1 cellular context compared by ENCODE assay signal in the genomic region with DNA sequence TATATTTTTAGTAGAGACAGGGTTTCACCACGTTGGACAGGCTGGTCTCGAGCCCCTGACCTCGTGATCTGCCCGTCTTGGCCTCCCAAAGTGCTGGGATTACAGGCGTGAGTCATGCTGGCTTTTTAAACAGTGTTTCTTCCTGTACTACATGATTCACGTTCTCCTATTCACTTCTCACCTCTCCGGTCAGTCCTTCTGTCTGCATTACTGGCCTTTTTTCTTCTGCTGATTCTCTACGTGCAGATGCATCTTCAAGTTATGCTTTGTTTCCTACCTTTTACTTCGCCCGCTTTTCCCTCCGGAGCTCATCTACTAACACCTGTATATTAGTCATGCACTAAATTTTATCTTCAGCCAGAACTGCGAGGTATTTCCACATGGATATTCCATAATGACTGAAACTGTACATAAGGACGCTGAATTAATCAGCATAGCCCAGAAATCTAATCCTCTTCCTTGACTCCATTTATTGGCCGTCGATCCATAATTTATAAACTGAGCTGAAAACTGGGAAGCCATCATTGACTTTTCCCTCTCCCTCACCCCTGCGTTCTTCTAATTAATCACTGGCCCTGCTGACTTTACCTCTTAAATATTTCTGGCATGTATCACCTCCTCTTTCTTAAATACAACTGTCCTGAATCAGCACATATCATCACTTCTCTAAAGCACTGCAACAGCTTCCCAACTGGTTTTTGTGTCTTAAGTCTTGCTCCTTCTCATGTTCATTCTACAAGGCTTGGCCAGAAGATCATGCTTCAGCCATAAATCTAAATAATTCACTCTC.
TF ChIP-seq lines count a peak whose summit lies in the region.

No MANE protein-coding gene starts in this region.

TF ChIP-seq in GM23338, 12 proteins besides CTCF, POLR2A, EP300 and RAD21 (continued from another document):
- TF ChIP-seq, protein P1, sequence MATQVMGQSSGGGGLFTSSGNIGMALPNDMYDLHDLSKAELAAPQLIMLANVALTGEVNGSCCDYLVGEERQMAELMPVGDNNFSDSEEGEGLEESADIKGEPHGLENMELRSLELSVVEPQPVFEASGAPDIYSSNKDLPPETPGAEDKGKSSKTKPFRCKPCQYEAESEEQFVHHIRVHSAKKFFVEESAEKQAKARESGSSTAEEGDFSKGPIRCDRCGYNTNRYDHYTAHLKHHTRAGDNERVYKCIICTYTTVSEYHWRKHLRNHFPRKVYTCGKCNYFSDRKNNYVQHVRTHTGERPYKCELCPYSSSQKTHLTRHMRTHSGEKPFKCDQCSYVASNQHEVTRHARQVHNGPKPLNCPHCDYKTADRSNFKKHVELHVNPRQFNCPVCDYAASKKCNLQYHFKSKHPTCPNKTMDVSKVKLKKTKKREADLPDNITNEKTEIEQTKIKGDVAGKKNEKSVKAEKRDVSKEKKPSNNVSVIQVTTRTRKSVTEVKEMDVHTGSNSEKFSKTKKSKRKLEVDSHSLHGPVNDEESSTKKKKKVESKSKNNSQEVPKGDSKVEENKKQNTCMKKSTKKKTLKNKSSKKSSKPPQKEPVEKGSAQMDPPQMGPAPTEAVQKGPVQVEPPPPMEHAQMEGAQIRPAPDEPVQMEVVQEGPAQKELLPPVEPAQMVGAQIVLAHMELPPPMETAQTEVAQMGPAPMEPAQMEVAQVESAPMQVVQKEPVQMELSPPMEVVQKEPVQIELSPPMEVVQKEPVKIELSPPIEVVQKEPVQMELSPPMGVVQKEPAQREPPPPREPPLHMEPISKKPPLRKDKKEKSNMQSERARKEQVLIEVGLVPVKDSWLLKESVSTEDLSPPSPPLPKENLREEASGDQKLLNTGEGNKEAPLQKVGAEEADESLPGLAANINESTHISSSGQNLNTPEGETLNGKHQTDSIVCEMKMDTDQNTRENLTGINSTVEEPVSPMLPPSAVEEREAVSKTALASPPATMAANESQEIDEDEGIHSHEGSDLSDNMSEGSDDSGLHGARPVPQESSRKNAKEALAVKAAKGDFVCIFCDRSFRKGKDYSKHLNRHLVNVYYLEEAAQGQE (IDR thresholded peaks at IDR 0.05; ENCODE audit: unreplicated experiment) = no peak
- TF ChIP-seq, protein P2, sequence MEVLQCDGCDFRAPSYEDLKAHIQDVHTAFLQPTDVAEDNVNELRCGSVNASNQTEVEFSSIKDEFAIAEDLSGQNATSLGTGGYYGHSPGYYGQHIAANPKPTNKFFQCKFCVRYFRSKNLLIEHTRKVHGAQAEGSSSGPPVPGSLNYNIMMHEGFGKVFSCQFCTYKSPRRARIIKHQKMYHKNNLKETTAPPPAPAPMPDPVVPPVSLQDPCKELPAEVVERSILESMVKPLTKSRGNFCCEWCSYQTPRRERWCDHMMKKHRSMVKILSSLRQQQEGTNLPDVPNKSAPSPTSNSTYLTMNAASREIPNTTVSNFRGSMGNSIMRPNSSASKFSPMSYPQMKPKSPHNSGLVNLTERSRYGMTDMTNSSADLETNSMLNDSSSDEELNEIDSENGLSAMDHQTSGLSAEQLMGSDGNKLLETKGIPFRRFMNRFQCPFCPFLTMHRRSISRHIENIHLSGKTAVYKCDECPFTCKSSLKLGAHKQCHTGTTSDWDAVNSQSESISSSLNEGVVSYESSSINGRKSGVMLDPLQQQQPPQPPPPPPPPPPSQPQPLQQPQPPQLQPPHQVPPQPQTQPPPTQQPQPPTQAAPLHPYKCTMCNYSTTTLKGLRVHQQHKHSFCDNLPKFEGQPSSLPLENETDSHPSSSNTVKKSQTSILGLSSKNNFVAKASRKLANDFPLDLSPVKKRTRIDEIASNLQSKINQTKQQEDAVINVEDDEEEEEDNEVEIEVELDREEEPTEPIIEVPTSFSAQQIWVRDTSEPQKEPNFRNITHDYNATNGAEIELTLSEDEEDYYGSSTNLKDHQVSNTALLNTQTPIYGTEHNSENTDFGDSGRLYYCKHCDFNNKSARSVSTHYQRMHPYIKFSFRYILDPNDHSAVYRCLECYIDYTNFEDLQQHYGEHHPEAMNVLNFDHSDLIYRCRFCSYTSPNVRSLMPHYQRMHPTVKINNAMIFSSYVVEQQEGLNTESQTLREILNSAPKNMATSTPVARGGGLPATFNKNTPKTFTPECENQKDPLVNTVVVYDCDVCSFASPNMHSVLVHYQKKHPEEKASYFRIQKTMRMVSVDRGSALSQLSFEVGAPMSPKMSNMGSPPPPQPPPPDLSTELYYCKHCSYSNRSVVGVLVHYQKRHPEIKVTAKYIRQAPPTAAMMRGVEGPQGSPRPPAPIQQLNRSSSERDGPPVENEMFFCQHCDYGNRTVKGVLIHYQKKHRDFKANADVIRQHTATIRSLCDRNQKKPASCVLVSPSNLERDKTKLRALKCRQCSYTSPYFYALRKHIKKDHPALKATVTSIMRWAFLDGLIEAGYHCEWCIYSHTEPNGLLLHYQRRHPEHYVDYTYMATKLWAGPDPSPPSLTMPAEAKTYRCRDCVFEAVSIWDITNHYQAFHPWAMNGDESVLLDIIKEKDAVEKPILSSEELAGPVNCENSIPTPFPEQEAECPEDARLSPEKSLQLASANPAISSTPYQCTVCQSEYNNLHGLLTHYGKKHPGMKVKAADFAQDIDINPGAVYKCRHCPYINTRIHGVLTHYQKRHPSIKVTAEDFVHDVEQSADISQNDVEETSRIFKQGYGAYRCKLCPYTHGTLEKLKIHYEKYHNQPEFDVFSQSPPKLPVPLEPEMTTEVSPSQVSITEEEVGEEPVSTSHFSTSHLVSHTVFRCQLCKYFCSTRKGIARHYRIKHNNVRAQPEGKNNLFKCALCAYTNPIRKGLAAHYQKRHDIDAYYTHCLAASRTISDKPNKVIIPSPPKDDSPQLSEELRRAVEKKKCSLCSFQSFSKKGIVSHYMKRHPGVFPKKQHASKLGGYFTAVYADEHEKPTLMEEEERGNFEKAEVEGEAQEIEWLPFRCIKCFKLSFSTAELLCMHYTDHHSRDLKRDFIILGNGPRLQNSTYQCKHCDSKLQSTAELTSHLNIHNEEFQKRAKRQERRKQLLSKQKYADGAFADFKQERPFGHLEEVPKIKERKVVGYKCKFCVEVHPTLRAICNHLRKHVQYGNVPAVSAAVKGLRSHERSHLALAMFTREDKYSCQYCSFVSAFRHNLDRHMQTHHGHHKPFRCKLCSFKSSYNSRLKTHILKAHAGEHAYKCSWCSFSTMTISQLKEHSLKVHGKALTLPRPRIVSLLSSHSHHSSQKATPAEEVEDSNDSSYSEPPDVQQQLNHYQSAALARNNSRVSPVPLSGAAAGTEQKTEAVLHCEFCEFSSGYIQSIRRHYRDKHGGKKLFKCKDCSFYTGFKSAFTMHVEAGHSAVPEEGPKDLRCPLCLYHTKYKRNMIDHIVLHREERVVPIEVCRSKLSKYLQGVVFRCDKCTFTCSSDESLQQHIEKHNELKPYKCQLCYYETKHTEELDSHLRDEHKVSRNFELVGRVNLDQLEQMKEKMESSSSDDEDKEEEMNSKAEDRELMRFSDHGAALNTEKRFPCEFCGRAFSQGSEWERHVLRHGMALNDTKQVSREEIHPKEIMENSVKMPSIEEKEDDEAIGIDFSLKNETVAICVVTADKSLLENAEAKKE (CRISPR knock-in tag; IDR thresholded peaks at IDR 0.05) = no peak
- TF ChIP-seq ZNF114 (CRISPR knock-in tag; IDR thresholded peaks at IDR 0.05) (no peak), STAT1 (IDR thresholded peaks at IDR 0.05; ENCODE audit: unreplicated experiment) (no peak), ZNF331 (CRISPR knock-in tag; IDR thresholded peaks at IDR 0.05; ENCODE audit: low read depth) (no peak), EZH2phosphoT487 (IDR thresholded peaks at IDR 0.05; ENCODE audit: unreplicated experiment) (no peak)
TF ChIP-seq in GM23338: peak in this region for 0.
